In the genomic region with DNA sequence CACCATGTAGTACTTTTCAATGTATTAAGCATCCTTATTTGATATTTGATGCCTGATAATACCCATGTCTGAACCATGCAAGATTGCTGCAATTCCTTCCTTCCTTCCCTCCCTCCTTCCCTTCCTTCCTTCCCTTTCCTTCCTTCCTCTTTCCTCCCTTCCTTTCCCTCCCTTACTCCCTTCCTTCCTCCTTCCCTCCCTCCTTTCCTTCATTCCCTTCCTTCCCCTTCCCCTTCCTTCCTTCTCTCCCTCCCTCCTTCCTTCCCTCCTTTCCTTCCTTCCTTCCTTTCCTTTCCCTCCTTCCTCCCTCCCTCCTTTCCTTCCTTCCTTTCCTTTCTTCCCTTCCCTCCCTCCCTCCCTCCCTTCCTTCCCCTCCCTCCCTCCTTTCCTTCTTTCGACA, we compare ENCODE assay signal across 8 cellular contexts. TPM values are rescaled to one million over a fixed set of nuclear protein-coding genes. Genes with fewer than 3 reads are reported as not detected.
"Had no signal": no experiment of that assay in that cellular context is flagged by ENCODE, and none has a peak within 500 bp of the region (broad histone marks: within the 10 kb centered on the region; RNA-seq: fewer than 3 reads in every experiment).

No MANE protein-coding gene starts in this region.

- ATAC-seq: GM12878 had no signal

- H3K4me3 ChIP-seq: GM12878 had no signal

- FAIRE-seq: G401.6, GM12878, GM12891, GM12892, GM18507, GM19239 had no signal

- DNase-seq: GDM1, GF-D8 had no signal

RNA-seq across cellular contexts. Expression of a gene that starts 54.8 kb away (rescaled TPM):
- total RNA-seq: GM12878 had no signal
